Comparison of ENCODE assay signal across 21 cellular contexts in the genomic region with DNA sequence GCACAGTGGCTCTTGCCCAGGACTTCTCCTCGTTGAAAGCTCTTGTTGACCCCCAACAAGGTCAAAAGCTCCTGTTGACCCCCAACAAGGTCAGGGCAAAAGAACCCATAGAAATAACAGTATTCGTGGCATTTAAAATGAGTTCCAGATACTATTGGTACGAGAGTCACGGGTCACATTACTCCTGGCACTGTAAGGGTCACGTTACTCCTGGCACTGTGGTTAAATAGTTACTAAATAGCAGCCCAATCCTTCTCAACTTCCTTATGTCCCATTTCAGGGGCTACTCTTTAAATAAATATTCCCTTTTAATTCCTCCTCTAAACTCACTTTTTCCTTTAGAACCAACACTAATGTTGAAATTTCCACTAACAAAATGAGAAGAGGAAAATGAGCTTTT. TPM values are rescaled to one million over a fixed set of nuclear protein-coding genes. Genes with fewer than 3 reads are reported as not detected.
DNase-seq lines count a peak whose midpoint lies in the region; ATAC-seq, FAIRE-seq and TF ChIP-seq lines count a peak whose summit lies in the region.
"Had no signal": no experiment of that assay in that cellular context is flagged by ENCODE, and none has a peak within 500 bp of the region (broad histone marks: within the 10 kb centered on the region; RNA-seq: fewer than 3 reads in every experiment).

No MANE protein-coding gene starts in this region.

- H3K36me3 ChIP-seq in right lobe of liver, result no peaks in the 10 kb centered on the region
- no peaks in the 10 kb centered on the region for H3K36me3 ChIP-seq in HepG2 (replicated peaks in 1 of 2; ENCODE audit: control insufficient read depth in 1 of 2, insufficient read depth in 2 of 2, low read length in 2 of 2)
- H3K36me3 ChIP-seq in upper lobe of left lung, result no peaks in the 10 kb centered on the region

- TF ChIP-seq RAD21 in HepG2 (CRISPR knock-in tag; IDR thresholded peaks at IDR 0.05), result no peak

- no peaks in the 10 kb centered on the region for H4K20me1 ChIP-seq in HepG2 (ENCODE audit: insufficient read depth, low read length)

- in situ Hi-C loops in HepG2 (cut with HindIII; ENCODE audit: extremely low pct_ligation_motif_present, low pct_unique_long_range_greater_than_20kb), result no loop called here

- H3K4me1 Mint-ChIP-seq in nephron, result no peaks in the 10 kb centered on the region
- no peaks in the 10 kb centered on the region for H3K4me1 Mint-ChIP-seq in activated CD8-positive, alpha-beta T cell treated with anti-CD3 and anti-CD28 coated beads for 36 hours (ENCODE audit: low read depth)
- H3K4me1 Mint-ChIP-seq: CD14-positive monocyte had no signal

- no peak for TF ChIP-seq CTCF in right lobe of liver (IDR thresholded peaks at IDR 0.05)
- TF ChIP-seq CTCF in HepG2 (CRISPR knock-in tag; IDR thresholded peaks at IDR 0.05), result no peak
- TF ChIP-seq CTCF in nephron (IDR thresholded peaks at IDR 0.05; ENCODE audit: unreplicated experiment in 3 of 3), result no peak
- no peak for TF ChIP-seq CTCF in upper lobe of left lung (IDR thresholded peaks at IDR 0.05)
- TF ChIP-seq CTCF in activated CD8-positive, alpha-beta T cell treated with anti-CD3 and anti-CD28 coated beads for 36 hours (IDR thresholded peaks at IDR 0.05), result no peak

- H3K4me1 ChIP-seq in right lobe of liver (peaks cover 0 to 7% (median 0%) of the 10 kb centered on the region in 4 donors), HepG2 (ENCODE audit: insufficient read depth, low read length) (no peaks in the 10 kb centered on the region), upper lobe of left lung (no peaks in the 10 kb centered on the region)

- CTCF ChIA-PET in HepG2 (lab: Yijun Ruan, JAX; ENCODE audit: low intra/inter-chr PET ratio, low total read pairs), result no interaction called here
- CTCF ChIA-PET in activated CD8-positive, alpha-beta T cell treated with anti-CD3 and anti-CD28 coated beads for 36 hours (lab: Charles Lee), result interaction anchor here (1.2 kb wide), 1 partner anchor 92 kb away, joined by 3 read pairs; no protein-coding TSS in a partner anchor

- POLR2A ChIA-PET in HepG2 (lab: Yijun Ruan, JAX), result no interaction called here
- POLR2A ChIA-PET in activated CD8-positive, alpha-beta T cell treated with anti-CD3 and anti-CD28 coated beads for 36 hours (lab: Charles Lee), result no interaction called here

- peak; percentile 64 to 84 (median 75) for ATAC-seq in right lobe of liver
- ATAC-seq in HepG2, result no peak
- ATAC-seq in upper lobe of left lung (ENCODE audit: low FRiP score in 2 of 2), result no peak
- no peak for ATAC-seq in activated CD8-positive, alpha-beta T cell treated with anti-CD3 and anti-CD28 coated beads for 36 hours
- ATAC-seq: CD8-positive, alpha-beta T cell had no signal

- TF ChIP-seq EP300 in HepG2 (IDR thresholded peaks at IDR 0.05; ENCODE audit: low read depth in 2 of 2, low read length in 2 of 2) (no peak), HepG2 (CRISPR knock-in tag; IDR thresholded peaks at IDR 0.05; ENCODE audit: borderline replicate concordance) (no peak), upper lobe of left lung (IDR thresholded peaks at IDR 0.05) (no peak)

- H3K36me3 Mint-ChIP-seq in nephron (ENCODE audit: low read depth), result no peaks in the 10 kb centered on the region
- no peaks in the 10 kb centered on the region for H3K36me3 Mint-ChIP-seq in activated CD8-positive, alpha-beta T cell treated with anti-CD3 and anti-CD28 coated beads for 36 hours (ENCODE audit: low read depth)
- H3K36me3 Mint-ChIP-seq: CD14-positive monocyte; CD8-positive, alpha-beta T cell had no signal

- H3K27me3 ChIP-seq in right lobe of liver, result no peaks in the 10 kb centered on the region
- peaks cover 0 to 7% of the 10 kb centered on the region in 2 experiments; a peak in 2 of 5 replicates for H3K27me3 ChIP-seq in HepG2 (ENCODE audit: control insufficient read depth in 1 of 2, insufficient read depth in 2 of 2, low read length in 2 of 2)
- H3K27me3 ChIP-seq in upper lobe of left lung, result no peaks in the 10 kb centered on the region

- DNase-seq in right lobe of liver (no peak), HepG2 (ENCODE audit: low spot score) (no peak), kidney tubule cell (ENCODE audit: low spot score) (peak; percentile 51), upper lobe of left lung (no peak), HCEC 1CT (no peak), hepatic stellate cell (ENCODE audit: low spot score) (no peak)
- DNase-seq in activated CD8-positive, alpha-beta T cell treated with anti-CD3 and anti-CD28 coated beads for 36 hours, result no peak
- DNase-seq: CD8-positive, alpha-beta T cell; COR-L47; DMS153; DMS79 treated with DMSO at 0.1 percent for 48 hours; EL; GOT3; H9 had no signal

- no peak overlapping the region for H3K4me3 Mint-ChIP-seq in nephron
- no peak overlapping the region for H3K4me3 Mint-ChIP-seq in activated CD8-positive, alpha-beta T cell treated with anti-CD3 and anti-CD28 coated beads for 36 hours
- H3K4me3 Mint-ChIP-seq: CD14-positive monocyte; CD8-positive, alpha-beta T cell; H9 had no signal

- H3K9me3 ChIP-seq in right lobe of liver (no peaks in the 10 kb centered on the region), HepG2 (ENCODE audit: low read length) (no peaks in the 10 kb centered on the region), upper lobe of left lung (no peaks in the 10 kb centered on the region)

- TF ChIP-seq POLR2A in right lobe of liver (IDR thresholded peaks at IDR 0.05), result no peak
- TF ChIP-seq POLR2A in HepG2 (IDR thresholded peaks at IDR 0.05; ENCODE audit: insufficient read depth in 1 of 2, low read depth in 2 of 2, low read length in 2 of 2), result no peak
- no peak for TF ChIP-seq POLR2A in upper lobe of left lung (IDR thresholded peaks at IDR 0.05)

- H3K27ac Mint-ChIP-seq in nephron, result peak overlapping the region; percentile 39 to 93 (median 76)
- H3K27ac Mint-ChIP-seq in activated CD8-positive, alpha-beta T cell treated with anti-CD3 and anti-CD28 coated beads for 36 hours, result no peak overlapping the region
- H3K27ac Mint-ChIP-seq: CD8-positive, alpha-beta T cell; H9 had no signal

- peaks cover 31% of the 10 kb centered on the region for H3K27me3 Mint-ChIP-seq in nephron (ENCODE audit: low read depth)
- H3K27me3 Mint-ChIP-seq in activated CD8-positive, alpha-beta T cell treated with anti-CD3 and anti-CD28 coated beads for 36 hours, result peaks cover 2% of the 10 kb centered on the region

- 17% methylated on average over 5 of the region's 5 CpGs for WGBS in right lobe of liver (ENCODE audit: insufficient coverage, low coverage, low lambda C conversion rate, missing lambda C conversion rate)
- WGBS in HepG2 (ENCODE audit: low lambda C conversion rate), result 5% methylated on average over 5 of the region's 5 CpGs
- WGBS in upper lobe of left lung, 2 donors, result 58 to 62% methylated on average over 5 of the region's 5 CpGs

- no peak for FAIRE-seq in HepG2 (lab: Jason Lieb, UNC)
- FAIRE-seq: D721Med, G401.6, GM12891 had no signal

- H2AFZ ChIP-seq in HepG2 (ENCODE audit: low read length), result no peak overlapping the region

- BruUV-seq in HepG2 (replicated peaks; lab: Mats Ljungman, UMichigan), result no TSS peak

- intact Hi-C loops in right lobe of liver (cut with DNase I), result no loop called here
- intact Hi-C loops in HepG2 (cut with micrococcal nuclease; ENCODE audit: unreplicated experiment), result no loop called here
- intact Hi-C loops in activated CD8-positive, alpha-beta T cell treated with anti-CD3 and anti-CD28 coated beads for 36 hours (cut with micrococcal nuclease), result no loop called here

- H3K4me2 ChIP-seq in HepG2 (ENCODE audit: low read depth, low read length), result no peak overlapping the region

- H3K4me3 ChIP-seq in right lobe of liver (no peak overlapping the region), HepG2 (replicated peaks in 1 of 3; ENCODE audit: insufficient read depth in 1 of 3, low read depth in 2 of 3, low read length in 3 of 3) (no peak overlapping the region), upper lobe of left lung (no peak overlapping the region)

- H3K27ac ChIP-seq in right lobe of liver (no peak overlapping the region), HepG2 (ENCODE audit: extremely low read length, insufficient read depth, low read length) (no peak overlapping the region), upper lobe of left lung (no peak overlapping the region)
- H3K27ac ChIP-seq: 22Rv1, HL-60 had no signal

- H3K9me3 Mint-ChIP-seq in nephron, result no peaks in the 10 kb centered on the region
- no peaks in the 10 kb centered on the region for H3K9me3 Mint-ChIP-seq in activated CD8-positive, alpha-beta T cell treated with anti-CD3 and anti-CD28 coated beads for 36 hours
- H3K9me3 Mint-ChIP-seq: CD14-positive monocyte; CD8-positive, alpha-beta T cell; H9 had no signal

- no peaks in the 10 kb centered on the region for H3K79me2 ChIP-seq in HepG2 (ENCODE audit: insufficient read depth, low read length)

- no peak overlapping the region for H3K9ac ChIP-seq in HepG2 (ENCODE audit: insufficient read depth, low read depth, low read length)

RNA-seq across cellular contexts. Expression of a gene that starts 18.2 kb away (rescaled TPM):
- total RNA-seq in right lobe of liver (1 to 10 TPM; 1.9 to 3.7 (median 2.7) TPM), HepG2 (2016; rRNA removed; fragmentation: Illumina TruSeq; extraction: Trizol) (not detected in 2 replicates), upper lobe of left lung (10 to 100 TPM in 2 of 6 donors, 1 to 10 TPM in 4; 2.1 to 23.0 (median 3.2) TPM)
- not detected in 2 replicates for total RNA-seq in HepG2 (2016; cell fraction: cytosol; rRNA removed; fragmentation: Illumina TruSeq; extraction: Trizol; ENCODE audit: low read depth)
- not detected in 2 replicates for total RNA-seq in HepG2 (2016; cell fraction: insoluble cytoplasmic fraction; rRNA removed; fragmentation: Illumina TruSeq; extraction: Trizol)
- not detected in 2 replicates for total RNA-seq in HepG2 (2016; cell fraction: membrane; rRNA removed; fragmentation: Illumina TruSeq; extraction: Trizol)
- not detected in 2 replicates for total RNA-seq in HepG2 (2016; cell fraction: nucleus; rRNA removed; fragmentation: Illumina TruSeq; extraction: Trizol)
- polyA plus RNA-seq in HepG2 (2011; rRNA removed), result not detected in 2 replicates
- polyA plus RNA-seq in HepG2 (2011; cell fraction: cytosol; rRNA removed), result not detected in 2 replicates
- polyA plus RNA-seq in HepG2 (2011; cell fraction: nucleus; rRNA removed), result 0.12 TPM in 1 of 2 replicates, not detected in the other
- 0.04 and 0.05 TPM in 2 replicates for polyA plus RNA-seq in HepG2 (2012)
- not detected in 2 replicates for polyA plus RNA-seq in HepG2 (2016; cell fraction: cytosol; fragmentation: Illumina TruSeq; extraction: Trizol; ENCODE audit: low read depth)
- polyA plus RNA-seq in HepG2 (2016; cell fraction: insoluble cytoplasmic fraction; fragmentation: Illumina TruSeq; extraction: Trizol; ENCODE audit: low read depth), result 0.17 TPM in 1 of 2 replicates, not detected in the other
- not detected in 2 replicates for polyA plus RNA-seq in HepG2 (2016; cell fraction: membrane; fragmentation: Illumina TruSeq; extraction: Trizol; ENCODE audit: low read depth)
- not detected in 2 replicates for polyA plus RNA-seq in HepG2 (2016; cell fraction: nucleus; fragmentation: Illumina TruSeq; extraction: Trizol; ENCODE audit: insufficient read depth, low read depth)
- polyA minus RNA-seq in HepG2 (2011; rRNA and poly(A)+ RNA removed; ENCODE audit: low replicate concordance), result 0.82 TPM in 1 of 2 replicates, not detected in the other
- not detected in 2 replicates for polyA minus RNA-seq in HepG2 (2011; cell fraction: cytosol; rRNA and poly(A)+ RNA removed)
- polyA minus RNA-seq in HepG2 (2011; cell fraction: nucleus; rRNA and poly(A)+ RNA removed), result not detected in 2 replicates
- not detected for total RNA-seq in activated CD8-positive, alpha-beta T cell treated with anti-CD3 and anti-CD28 coated beads for 36 hours
- total RNA-seq: CD8-positive, alpha-beta T cell had no signal
- polyA plus RNA-seq: CD14-positive monocyte had no signal

Comparison
In these comparisons a context has a peak if more than half of its experiments do, and no peak if none do; other contexts are left out.
1. ATAC-seq: peak in right lobe of liver (4 of 4); none in HepG2 (single experiment), upper lobe of left lung (0 of 2) and activated CD8-positive, alpha-beta T cell treated with anti-CD3 and anti-CD28 coated beads for 36 hours (single experiment).